Comparison of ENCODE assay signal across 10 cellular contexts in the genomic region with DNA sequence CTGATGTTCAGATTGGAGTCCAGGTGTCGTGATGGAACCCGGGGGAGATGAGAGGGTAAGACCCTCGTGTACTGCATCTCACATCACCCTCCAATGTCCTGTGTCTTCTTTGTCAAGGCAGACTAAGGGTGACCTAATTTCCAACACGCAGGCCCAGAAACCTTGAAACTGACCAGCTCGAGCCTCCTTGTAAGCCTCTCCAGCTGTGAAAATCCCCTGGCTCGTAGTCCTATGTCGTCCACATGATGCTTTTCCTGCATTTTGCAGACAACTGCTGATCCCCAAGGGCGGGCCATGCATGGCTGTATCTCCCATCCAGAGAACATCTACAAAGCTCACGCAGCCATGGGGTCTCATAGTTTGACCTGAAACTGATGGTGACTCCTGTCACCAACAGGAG.
DNase-seq lines count a peak whose midpoint lies in the region; ATAC-seq and TF ChIP-seq lines count a peak whose summit lies in the region.
"Had no signal": no experiment of that assay in that cellular context is flagged by ENCODE, and none has a peak within 500 bp of the region (broad histone marks: within the 10 kb centered on the region; RNA-seq: fewer than 3 reads in every experiment).

No MANE protein-coding gene starts in this region.

- H3K4me3 ChIP-seq in fibroblast of villous mesenchyme (ENCODE audit: low read depth, low read length): no peak overlapping the region

- H3K4me1 Mint-ChIP-seq in osteocyte (ENCODE audit: unreplicated experiment): peaks cover 23% of the 10 kb centered on the region

- no peak overlapping the region for H3K4me3 Mint-ChIP-seq in osteocyte (ENCODE audit: unreplicated experiment)

- TF ChIP-seq CTCF in fibroblast of villous mesenchyme (IDR thresholded peaks at IDR 0.05; ENCODE audit: insufficient read depth, low read depth, low read length): no peak
- no peak for TF ChIP-seq CTCF in osteocyte (IDR thresholded peaks at IDR 0.05)

- no peak for ATAC-seq in GM21528 (IDR thresholded peaks at IDR 0.05; ENCODE audit: low FRiP score, unreplicated experiment)

- DNase-seq in AG20443 (ENCODE audit: low spot score) (peak; percentile 17), SK-N-DZ (ENCODE audit: low spot score) (peak; percentile 37), fibroblast of villous mesenchyme (ENCODE audit: low read depth) (peak; percentile 19), osteocyte (ENCODE audit: extremely low spot score, unreplicated experiment) (peak; percentile 60), SHP77 treated with DMSO at 0.1 percent for 48 hours (lab: John Stamatoyannopoulos, UW) (no peak), NCI-H1105 treated with DMSO at 0.1 percent for 48 hours (lab: John Stamatoyannopoulos, UW) (no peak), GM19238 (ENCODE audit: insufficient read length, low spot score) (no peak)
- DNase-seq: cortex of kidney, immature natural killer cell had no signal

- peaks cover 13% of the 10 kb centered on the region for H3K36me3 Mint-ChIP-seq in osteocyte (ENCODE audit: unreplicated experiment)

- H3K27ac Mint-ChIP-seq in osteocyte (ENCODE audit: unreplicated experiment): peak overlapping the region; percentile 85

- no peaks in the 10 kb centered on the region for H3K27me3 Mint-ChIP-seq in osteocyte (ENCODE audit: unreplicated experiment)

- peaks cover 19% of the 10 kb centered on the region for H3K9me3 Mint-ChIP-seq in osteocyte (ENCODE audit: unreplicated experiment)

Comparison
In these comparisons a context has a peak if more than half of its experiments do, and no peak if none do; other contexts are left out.
1. DNase-seq: peak in AG20443 (single experiment), SK-N-DZ (single experiment), fibroblast of villous mesenchyme (single experiment) and osteocyte (single experiment); none in SHP77 treated with DMSO at 0.1 percent for 48 hours (single experiment), NCI-H1105 treated with DMSO at 0.1 percent for 48 hours (single experiment) and GM19238 (single experiment).